In genomic region chr10:131147301-131147975, GRCh38 we compare ENCODE assay signal across 28 cellular contexts.
"Had no signal": no experiment of that assay in that cellular context is flagged by ENCODE, and none has a peak within 500 bp of the region (broad histone marks: within the 10 kb centered on the region; RNA-seq: fewer than 3 reads in every experiment).

No MANE protein-coding gene starts in this region.

- H3K27me3 Mint-ChIP-seq: activated CD4-positive, alpha-beta memory T cell treated with anti-CD3 and anti-CD28 coated beads, Interleukin-2, amount 10 ng/mL, durations not matched to agents 7 days and 5 days; activated CD4-positive, alpha-beta T cell treated with anti-CD3 and anti-CD28 coated beads for 36 hours; activated naive CD8-positive, alpha-beta T cell treated with anti-CD3 and anti-CD28 coated beads for 36 hours; activated T-helper 17 cell treated with anti-CD3 and anti-CD28 coated beads, Interleukin-2, amount 50 U/mL, for 72 hours; T-cell had no signal

- DNase-seq: activated CD4-positive, alpha-beta memory T cell treated with anti-CD3 and anti-CD28 coated beads, Interleukin-2, amount 10 ng/mL, durations not matched to agents 7 days and 5 days; activated CD4-positive, alpha-beta T cell treated with anti-CD3 and anti-CD28 coated beads for 36 hours; activated CD4-positive, alpha-beta T cell treated with anti-CD3 and anti-CD28 coated beads, Interleukin-2, amount 50 U/mL, for 1 hour; activated gamma-delta T cell; activated naive CD4-positive, alpha-beta T cell treated with anti-CD3 and anti-CD28 coated beads for 36 hours; activated naive CD8-positive, alpha-beta T cell treated with anti-CD3 and anti-CD28 coated beads for 36 hours; activated T-cell treated with anti-CD3 and anti-CD28 coated beads for 4 hours; activated T-cell treated with anti-CD3 and anti-CD28 coated beads, Interleukin-2, amount 50 U/mL, for 48 hours; MG63; MV-4-11; NCI-H1092 treated with DMSO at 0.1 percent for 48 hours; NCI-H1417 treated with DMSO at 0.1 percent for 48 hours; NCI-H1694; NCI-H2029; NCI-H2107; NCI-H2171 treated with DMSO at 0.1 percent for 48 hours; NCI-H226; NCI-H526; NCI-H774; NK-92 treated with Interleukin-12 subunit alpha and Interleukin-12 subunit beta, amount 100 ng/mL, for 24 hours; OCI-M1; RPMI8226; T-cell; T-helper 2 cell; T1000 had no signal

- H3K27ac ChIP-seq: SK-N-MC, VCaP had no signal

- H3K4me3 Mint-ChIP-seq: activated CD4-positive, alpha-beta memory T cell treated with anti-CD3 and anti-CD28 coated beads, Interleukin-2, amount 10 ng/mL, durations not matched to agents 7 days and 5 days; activated CD4-positive, alpha-beta T cell treated with anti-CD3 and anti-CD28 coated beads for 36 hours; activated naive CD4-positive, alpha-beta T cell treated with anti-CD3 and anti-CD28 coated beads for 36 hours; activated naive CD8-positive, alpha-beta T cell treated with anti-CD3 and anti-CD28 coated beads for 36 hours; activated T-helper 17 cell treated with anti-CD3 and anti-CD28 coated beads, Interleukin-2, amount 50 U/mL, for 72 hours; T-cell had no signal

- H3K27me3 ChIP-seq: MG63 had no signal

- H3K4me1 Mint-ChIP-seq: activated CD4-positive, alpha-beta memory T cell treated with anti-CD3 and anti-CD28 coated beads, Interleukin-2, amount 10 ng/mL, durations not matched to agents 7 days and 5 days; activated CD4-positive, alpha-beta T cell treated with anti-CD3 and anti-CD28 coated beads for 36 hours; activated naive CD8-positive, alpha-beta T cell treated with anti-CD3 and anti-CD28 coated beads for 36 hours; activated T-helper 17 cell treated with anti-CD3 and anti-CD28 coated beads, Interleukin-2, amount 50 U/mL, for 72 hours; T-cell had no signal

- H3K27ac Mint-ChIP-seq: activated CD4-positive, alpha-beta memory T cell treated with anti-CD3 and anti-CD28 coated beads, Interleukin-2, amount 10 ng/mL, durations not matched to agents 7 days and 5 days; activated CD4-positive, alpha-beta T cell treated with anti-CD3 and anti-CD28 coated beads for 36 hours; activated naive CD4-positive, alpha-beta T cell treated with anti-CD3 and anti-CD28 coated beads for 36 hours; activated naive CD8-positive, alpha-beta T cell treated with anti-CD3 and anti-CD28 coated beads for 36 hours; activated T-helper 17 cell treated with anti-CD3 and anti-CD28 coated beads, Interleukin-2, amount 50 U/mL, for 72 hours; T-cell had no signal

- H3K36me3 Mint-ChIP-seq: activated naive CD8-positive, alpha-beta T cell treated with anti-CD3 and anti-CD28 coated beads for 36 hours; T-cell had no signal

- H3K9me3 ChIP-seq: MG63 had no signal

- H3K36me3 ChIP-seq: MG63 had no signal

- H3K4me3 ChIP-seq: MG63, SK-N-MC had no signal
